ENCODE assay signal across 15 cellular contexts in genomic region chr9:21677834-21678233, GRCh38.
DNase-seq lines count a peak whose midpoint lies in the region; ATAC-seq, FAIRE-seq and TF ChIP-seq lines count a peak whose summit lies in the region.
"Had no signal": no experiment of that assay in that cellular context is flagged by ENCODE, and none has a peak within 500 bp of the region (broad histone marks: within the 10 kb centered on the region; RNA-seq: fewer than 3 reads in every experiment).

No MANE protein-coding gene starts in this region.

- H3K4me3 ChIP-seq in astrocyte (ENCODE audit: insufficient read depth, low read depth, low read length) (peak overlapping the region; percentile 4), keratinocyte (ENCODE audit: control insufficient read depth in 2 of 3, extremely low read depth in 1 of 3, insufficient read depth in 2 of 3, low read depth in 1 of 3, low read length in 3 of 3) (peak overlapping the region in 2 of 3 experiments; percentile 54 to 63), prostate gland (no peak overlapping the region)
- no peak overlapping the region for H3K4me3 ChIP-seq in CD4-positive, alpha-beta memory T cell (ENCODE audit: low read length in 2 of 2)
- H3K4me3 ChIP-seq: heart left ventricle had no signal

- no peaks in the 10 kb centered on the region for H3K36me3 ChIP-seq in astrocyte (ENCODE audit: insufficient read depth, low read length)
- no peaks in the 10 kb centered on the region for H3K36me3 ChIP-seq in keratinocyte (ENCODE audit: control insufficient read depth in 2 of 2, extremely low read depth in 1 of 2, insufficient read depth in 2 of 2, low read length in 2 of 2)
- H3K36me3 ChIP-seq in CD4-positive, alpha-beta memory T cell (ENCODE audit: insufficient read depth, low read length): no peaks in the 10 kb centered on the region
- no peaks in the 10 kb centered on the region for H3K36me3 ChIP-seq in prostate gland
- H3K36me3 ChIP-seq: heart left ventricle had no signal

- H2AFZ ChIP-seq in astrocyte (ENCODE audit: low read depth, low read length) (no peak overlapping the region), keratinocyte (ENCODE audit: control insufficient read depth, low read length) (no peak overlapping the region)

- CTCF ChIA-PET in CD4-positive, alpha-beta memory T cell (lab: Charles Lee; ENCODE audit: partially characterized antibody): interaction anchor here (1.1 kb wide), 1 partner anchor 31 kb away, joined by 5 read pairs; no protein-coding TSS in a partner anchor

- H3K9me3 ChIP-seq in astrocyte (ENCODE audit: insufficient read depth, low read depth, low read length) (no peaks in the 10 kb centered on the region), keratinocyte (ENCODE audit: control insufficient read depth, low read depth, low read length) (no peaks in the 10 kb centered on the region), prostate gland (no peaks in the 10 kb centered on the region)
- no peaks in the 10 kb centered on the region for H3K9me3 ChIP-seq in CD4-positive, alpha-beta memory T cell (ENCODE audit: control insufficient read depth in 1 of 2, low read length in 2 of 2)
- H3K9me3 ChIP-seq: heart left ventricle had no signal

- H3K27me3 Mint-ChIP-seq in astrocyte (ENCODE audit: low read depth, unreplicated experiment): no peaks in the 10 kb centered on the region
- peaks cover 2 to 3% of the 10 kb centered on the region in 2 donors for H3K27me3 Mint-ChIP-seq in CD4-positive, alpha-beta memory T cell

- H3K4me2 ChIP-seq in astrocyte (ENCODE audit: low read length): peak overlapping the region; percentile 77
- peak overlapping the region; percentile 93 for H3K4me2 ChIP-seq in keratinocyte (ENCODE audit: control insufficient read depth, extremely low read depth, insufficient read depth, low read depth, low read length)

- H3K27ac ChIP-seq in astrocyte (ENCODE audit: low read depth, low read length): peak overlapping the region; percentile 83
- H3K27ac ChIP-seq in keratinocyte (ENCODE audit: control insufficient read depth, insufficient read depth, low read length): peak overlapping the region; percentile 97
- no peak overlapping the region for H3K27ac ChIP-seq in CD4-positive, alpha-beta memory T cell (ENCODE audit: low read depth, low read length)
- H3K27ac ChIP-seq in prostate gland: no peak overlapping the region
- H3K27ac ChIP-seq: heart left ventricle had no signal

- dilution Hi-C loops in keratinocyte (cut with MboI; ENCODE audit: extremely low pct_ligation_motif_present, low sequenced_read_pairs): loop anchor here (10.0 kb wide), 1 partner anchor 123 kb away; no protein-coding TSS in a partner anchor

- no peaks in the 10 kb centered on the region for H3K9me1 ChIP-seq in keratinocyte (ENCODE audit: control insufficient read depth, extremely low read depth, insufficient read depth, low read length)

- 0 out of 2 replicates have a peak, but pooled peaks have one; percentile 26 for TF ChIP-seq EP300 in Ishikawa (IDR thresholded peaks at IDR 0.05; ENCODE audit: borderline replicate concordance)

- FAIRE-seq in astrocyte (lab: Jason Lieb, UNC): peak; percentile 17
- peak; percentile 65 for FAIRE-seq in keratinocyte (lab: Jason Lieb, UNC)

- TF ChIP-seq RAD21 in Ishikawa (IDR thresholded peaks at IDR 0.05; ENCODE audit: low read depth): no peak

- TF ChIP-seq POLR2A in prostate gland (IDR thresholded peaks at IDR 0.05): no peak

- H3K9ac ChIP-seq in astrocyte (ENCODE audit: low read length) (peak overlapping the region; percentile 73), keratinocyte (ENCODE audit: control insufficient read depth, extremely low read depth, insufficient read depth, low read length) (peak overlapping the region; percentile 72)

- H3K4me1 ChIP-seq in astrocyte (ENCODE audit: insufficient read depth, low read length): peaks cover 46% of the 10 kb centered on the region
- peaks cover 74% of the 10 kb centered on the region for H3K4me1 ChIP-seq in keratinocyte (ENCODE audit: control insufficient read depth, extremely low read depth, insufficient read depth, low read length)
- peaks cover 5% of the 10 kb centered on the region for H3K4me1 ChIP-seq in CD4-positive, alpha-beta memory T cell (ENCODE audit: insufficient read depth, low read length)
- no peaks in the 10 kb centered on the region for H3K4me1 ChIP-seq in prostate gland (replicated peaks)
- H3K4me1 ChIP-seq: heart left ventricle had no signal

- no peaks in the 10 kb centered on the region for H3K9me3 Mint-ChIP-seq in astrocyte (ENCODE audit: unreplicated experiment)
- no peaks in the 10 kb centered on the region for H3K9me3 Mint-ChIP-seq in CD4-positive, alpha-beta memory T cell
- H3K9me3 Mint-ChIP-seq: memory B cell had no signal

- 58% methylated on average over 3 of the region's 3 CpGs for WGBS in prostate gland

- H3K4me3 Mint-ChIP-seq in astrocyte (ENCODE audit: unreplicated experiment): no peak overlapping the region
- no peak overlapping the region for H3K4me3 Mint-ChIP-seq in CD4-positive, alpha-beta memory T cell
- H3K4me3 Mint-ChIP-seq: memory B cell had no signal

- ATAC-seq in HG02852 (IDR thresholded peaks at IDR 0.05; ENCODE audit: unreplicated experiment): no peak
- ATAC-seq: heart left ventricle had no signal

- H3K36me3 Mint-ChIP-seq in astrocyte (ENCODE audit: low read depth, unreplicated experiment): no peaks in the 10 kb centered on the region
- H3K36me3 Mint-ChIP-seq in CD4-positive, alpha-beta memory T cell: no peaks in the 10 kb centered on the region
- H3K36me3 Mint-ChIP-seq: memory B cell had no signal

- DNase-seq in COLO829 (ENCODE audit: low spot score) (peak; percentile 52), astrocyte (ENCODE audit: low read depth) (peak; percentile 92), keratinocyte (ENCODE audit: low read depth, low spot score) (peak; percentile 98), cerebellum (ENCODE audit: low spot score) (no peak), prostate gland (ENCODE audit: low spot score) (no peak)
- no peak for DNase-seq in CD4-positive, alpha-beta memory T cell
- DNase-seq: activated CD4-positive, alpha-beta T cell treated with anti-CD3 and anti-CD28 coated beads for 4 hours; activated effector memory CD4-positive, alpha-beta T cell treated with anti-CD3 and anti-CD28 coated beads, Interleukin-2, amount 50 U/mL, for 16 hours; heart left ventricle; NCI-H1417 treated with DMSO at 0.1 percent for 48 hours; NCI-H526; stimulated activated CD4-positive, alpha-beta T cell treated with anti-CD3 and anti-CD28 coated beads, Interleukin-1b, Interleukin-23, amount 100 ng/mL, for 48 hours had no signal

- POLR2A ChIA-PET in CD4-positive, alpha-beta memory T cell (lab: Charles Lee; ENCODE audit: partially characterized antibody): no interaction called here

- TF ChIP-seq CTCF in astrocyte (IDR thresholded peaks at IDR 0.05; ENCODE audit: insufficient read depth, low read depth, low read length) (no peak), keratinocyte (optimal IDR thresholded peaks at IDR 0.05 in 1 of 3, IDR thresholded peaks at IDR 0.05 in 1 of 3, conservative IDR thresholded peaks at IDR 0.05 in 1 of 3; ENCODE audit: extremely low read depth in 1 of 3, insufficient read depth in 2 of 3, low read length in 3 of 3) (no peak), prostate gland (IDR thresholded peaks at IDR 0.05) (no peak)

- H3K27me3 ChIP-seq in astrocyte (ENCODE audit: insufficient read depth, low read length) (no peaks in the 10 kb centered on the region), keratinocyte (ENCODE audit: control insufficient read depth, extremely low read depth, insufficient read depth, low read length) (no peaks in the 10 kb centered on the region), prostate gland (replicated peaks; ENCODE audit: insufficient read depth) (no peaks in the 10 kb centered on the region)
- H3K27me3 ChIP-seq in CD4-positive, alpha-beta memory T cell (ENCODE audit: insufficient read depth, low read length): no peaks in the 10 kb centered on the region

- peaks cover 22% of the 10 kb centered on the region for H3K4me1 Mint-ChIP-seq in astrocyte (ENCODE audit: low read depth, unreplicated experiment)
- H3K4me1 Mint-ChIP-seq in CD4-positive, alpha-beta memory T cell: peaks cover 0 to 7% (median under 1%) of the 10 kb centered on the region in 4 donors
- H3K4me1 Mint-ChIP-seq: memory B cell had no signal

- intact Hi-C loops in CD4-positive, alpha-beta memory T cell (cut with micrococcal nuclease): loop anchor here (10.0 kb wide), 1 partner anchor 63 kb away; no protein-coding TSS in a partner anchor
- intact Hi-C loops in prostate gland (cut with DNase I): no loop called here

- no peak overlapping the region for H3K27ac Mint-ChIP-seq in astrocyte (ENCODE audit: unreplicated experiment)
- no peak overlapping the region for H3K27ac Mint-ChIP-seq in CD4-positive, alpha-beta memory T cell
- H3K27ac Mint-ChIP-seq: memory B cell had no signal

- peaks cover 3% of the 10 kb centered on the region for H3K79me2 ChIP-seq in astrocyte (ENCODE audit: insufficient read depth, low read length)
- peaks cover 6% of the 10 kb centered on the region for H3K79me2 ChIP-seq in keratinocyte (ENCODE audit: control insufficient read depth, insufficient read depth, low read length)

- no peaks in the 10 kb centered on the region for H4K20me1 ChIP-seq in astrocyte (ENCODE audit: insufficient read depth, low read length)
- H4K20me1 ChIP-seq in keratinocyte (ENCODE audit: control insufficient read depth, extremely low read depth, insufficient read depth, low read length): no peaks in the 10 kb centered on the region

TF ChIP-seq in Ishikawa, 13 proteins besides CTCF, POLR2A, EP300 and RAD21 (continues in another document):
- TF ChIP-seq EGR1 (IDR thresholded peaks at IDR 0.05): no peak

Comparison
In these comparisons a context has a peak if more than half of its experiments do, and no peak if none do; other contexts are left out.
1. DNase-seq: peak in COLO829 (single experiment), astrocyte (single experiment) and keratinocyte (single experiment); none in CD4-positive, alpha-beta memory T cell (0 of 5), cerebellum (single experiment) and prostate gland (single experiment).
2. H3K27ac ChIP-seq: peak in astrocyte (single experiment) and keratinocyte (single experiment); none in CD4-positive, alpha-beta memory T cell (single experiment) and prostate gland (0 of 2).
3. H3K4me3 ChIP-seq: peak in astrocyte (single experiment) and keratinocyte (2 of 3); none in CD4-positive, alpha-beta memory T cell (0 of 2) and prostate gland (0 of 2).